ENCODE assay signal across 20 cellular contexts in the genomic region with DNA sequence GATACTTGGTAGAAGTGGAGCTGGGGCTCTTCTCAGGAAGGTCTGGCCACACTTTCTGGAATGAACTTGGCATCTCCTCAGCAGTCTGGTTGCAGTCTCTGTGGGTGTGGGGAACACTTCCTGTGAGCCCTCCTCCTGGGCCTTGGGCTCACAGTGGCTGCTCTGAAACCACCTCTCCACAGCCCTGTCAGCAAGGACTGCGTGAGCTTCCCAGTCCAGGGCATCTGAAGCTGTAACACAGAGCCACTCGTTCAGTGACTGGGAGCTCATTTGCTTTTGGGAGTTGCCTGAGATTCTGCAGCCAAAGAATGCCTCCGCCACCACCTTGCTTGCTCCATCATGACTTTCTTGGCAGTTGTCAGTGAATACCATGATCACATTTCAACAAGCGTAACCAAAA. TPM values are rescaled to one million over a fixed set of nuclear protein-coding genes. Genes with fewer than 3 reads are reported as not detected.
A peak's percentile ranks its signal among the peaks of the same experiment; 100 is the strongest.
DNase-seq lines count a peak whose midpoint lies in the region; ATAC-seq, FAIRE-seq and TF ChIP-seq lines count a peak whose summit lies in the region.
"Had no signal": no experiment of that assay in that cellular context is flagged by ENCODE, and none has a peak within 500 bp of the region (broad histone marks: within the 10 kb centered on the region; RNA-seq: fewer than 3 reads in every experiment).

No MANE protein-coding gene starts in this region.

- no peak for ATAC-seq in T-helper 17 cell
- no peak for ATAC-seq in GM21515 (IDR thresholded peaks at IDR 0.05; ENCODE audit: unreplicated experiment)

- no peak overlapping the region for H3K4me3 Mint-ChIP-seq in T-helper 17 cell
- H3K4me3 Mint-ChIP-seq: activated CD4-positive, alpha-beta memory T cell treated with anti-CD3 and anti-CD28 coated beads, Interleukin-2, amount 10 ng/mL, durations not matched to agents 7 days and 5 days; CD4-positive, alpha-beta T cell; immature natural killer cell had no signal

- no peaks in the 10 kb centered on the region for H3K79me2 ChIP-seq in GM23248 (ENCODE audit: insufficient read depth)

- H4K20me1 ChIP-seq in GM23248 (ENCODE audit: insufficient read depth), result no peaks in the 10 kb centered on the region

- TF ChIP-seq CTCF in esophagus squamous epithelium (IDR thresholded peaks at IDR 0.05), result no peak

- H3K27ac Mint-ChIP-seq in T-helper 17 cell, result peak overlapping the region; percentile 56
- H3K27ac Mint-ChIP-seq: activated CD4-positive, alpha-beta memory T cell treated with anti-CD3 and anti-CD28 coated beads, Interleukin-2, amount 10 ng/mL, durations not matched to agents 7 days and 5 days; CD4-positive, alpha-beta T cell had no signal

- FAIRE-seq in small intestine (lab: Jason Lieb, UNC), result no peak
- FAIRE-seq: GM12892 had no signal

- WGBS in GM23248 (ENCODE audit: low coverage in 1 of 2, low lambda C conversion rate in 2 of 2, missing lambda C conversion rate in 2 of 2), 2 experiments, result 29 to 32% methylated on average over 4 of the region's 4 CpGs
- WGBS in esophagus squamous epithelium, 2 donors, result 17 to 50% methylated on average over 1 to 4 of the region's 4 CpGs
- WGBS in small intestine, 3 donors, result 92 to 98% (median 95%) methylated on average over 4 of the region's 4 CpGs

- H2AFZ ChIP-seq in GM23248, result peak overlapping the region; percentile 26

- peaks cover 37% of the 10 kb centered on the region for H3K4me1 ChIP-seq in GM23248 (ENCODE audit: insufficient read depth)
- peaks cover 0 to 38% (median 2%) of the 10 kb centered on the region in 3 donors for H3K4me1 ChIP-seq in esophagus squamous epithelium
- peaks cover 0 to 2% of the 10 kb centered on the region in 2 donors for H3K4me1 ChIP-seq in small intestine (ENCODE audit: control insufficient read depth in 2 of 2, insufficient read depth in 1 of 2, low read depth in 1 of 2, low read length in 1 of 2)
- H3K4me1 ChIP-seq: spleen had no signal

- H3K36me3 ChIP-seq in GM23248 (ENCODE audit: low read depth) (no peaks in the 10 kb centered on the region), esophagus squamous epithelium (peaks cover 0 to 66% (median 0%) of the 10 kb centered on the region in 3 donors), small intestine (ENCODE audit: control insufficient read depth in 2 of 2, insufficient read depth in 2 of 2, low read length in 2 of 2) (peaks cover 0 to 8% of the 10 kb centered on the region in 2 donors)
- H3K36me3 ChIP-seq: HAP-1 had no signal

- H3K27me3 ChIP-seq in GM23248 (replicated peaks; ENCODE audit: insufficient read depth) (no peaks in the 10 kb centered on the region), esophagus squamous epithelium (no peaks in the 10 kb centered on the region), small intestine (ENCODE audit: control insufficient read depth in 2 of 2, insufficient read depth in 2 of 2, low read length in 2 of 2) (no peaks in the 10 kb centered on the region)
- H3K27me3 ChIP-seq: gastroesophageal sphincter, spleen had no signal

- DNase-seq in GM23248, result peak; percentile 71
- no peak for DNase-seq in T-helper 17 cell
- DNase-seq in esophagus squamous epithelium (lab: John Stamatoyannopoulos, UW), result no peak
- DNase-seq in cardiac septum (ENCODE audit: low spot score), result no peak
- no peak for DNase-seq in small intestine
- no peak for DNase-seq in NCI-H2227 treated with DMSO at 0.1 percent for 48 hours (lab: John Stamatoyannopoulos, UW)
- DNase-seq: activated CD4-positive, alpha-beta memory T cell treated with anti-CD3 and anti-CD28 coated beads, Interleukin-2, amount 10 ng/mL, durations not matched to agents 7 days and 5 days; activated effector memory CD4-positive, alpha-beta T cell treated with Interleukin-2 at 50 U/mL for 16 hours; aorta; CD4-positive, alpha-beta T cell; immature natural killer cell; mesendoderm; NCI-H146; NCI-H510A treated with DMSO at 0.1 percent for 48 hours; spleen had no signal

- intact Hi-C loops in esophagus squamous epithelium (cut with DNase I) (no loop called here), cardiac septum (cut with DNase I) (no loop called here)

- H3K9me3 ChIP-seq in GM23248 (ENCODE audit: low read depth) (no peaks in the 10 kb centered on the region), T-helper 17 cell (ENCODE audit: control insufficient read depth, low read length, poor library complexity, severe bottlenecking) (no peaks in the 10 kb centered on the region), esophagus squamous epithelium (no peaks in the 10 kb centered on the region), small intestine (ENCODE audit: control insufficient read depth, low read depth) (no peaks in the 10 kb centered on the region)
- H3K9me3 ChIP-seq: gastroesophageal sphincter, HAP-1, spleen had no signal

- no peaks in the 10 kb centered on the region for H3K27me3 Mint-ChIP-seq in T-helper 17 cell
- H3K27me3 Mint-ChIP-seq: activated CD4-positive, alpha-beta memory T cell treated with anti-CD3 and anti-CD28 coated beads, Interleukin-2, amount 10 ng/mL, durations not matched to agents 7 days and 5 days; CD4-positive, alpha-beta T cell had no signal

- H3F3A ChIP-seq in GM23248 (ENCODE audit: insufficient read depth), result peaks cover 35% of the 10 kb centered on the region

- H3K9ac ChIP-seq in GM23248, result peak overlapping the region; percentile 42

- H3K4me3 ChIP-seq in GM23248, result peak overlapping the region; percentile 20
- no peak overlapping the region for H3K4me3 ChIP-seq in esophagus squamous epithelium
- no peak overlapping the region for H3K4me3 ChIP-seq in skin epidermis
- no peak overlapping the region for H3K4me3 ChIP-seq in small intestine (ENCODE audit: low read depth in 1 of 2, low read length in 2 of 2)
- H3K4me3 ChIP-seq: gastroesophageal sphincter, HAP-1, spleen had no signal

- in situ Hi-C loops in GM23248 (cut with MboI), result no loop called here

- peaks cover 9% of the 10 kb centered on the region for H3K4me1 Mint-ChIP-seq in T-helper 17 cell
- H3K4me1 Mint-ChIP-seq: immature natural killer cell had no signal

- no peak for TF ChIP-seq POLR2A in esophagus squamous epithelium (IDR thresholded peaks at IDR 0.05)

- peak overlapping the region; percentile 75 for H3K4me2 ChIP-seq in GM23248 (ENCODE audit: unreplicated experiment)

- no peaks in the 10 kb centered on the region for H3K9me2 ChIP-seq in GM23248 (ENCODE audit: insufficient read depth)

- H3K36me3 Mint-ChIP-seq in T-helper 17 cell (ENCODE audit: low read depth), result peaks cover 7% of the 10 kb centered on the region

- H3K27ac ChIP-seq in GM23248 (peak overlapping the region; percentile 86), esophagus squamous epithelium (peak overlapping the region; percentile 49 to 84 (median 78)), skin epidermis (peak overlapping the region in 16 of 21 experiments; percentile 10 to 78 (median 48)), small intestine (ENCODE audit: low read depth in 1 of 2, low read length in 1 of 2) (peak overlapping the region in 1 of 2 donors; percentile 8)
- H3K27ac ChIP-seq: spleen had no signal

RNA-seq across cellular contexts. Expression of a gene that starts 60.0 kb away (rescaled TPM):
- 12.9 and 21.4 TPM in 2 replicates for total RNA-seq in GM23248 (2014; rRNA removed; shearing (Covaris generic))
- 12.7 and 13.2 TPM in 2 replicates for polyA plus RNA-seq in GM23248 (2016; fragmentation: Nextera tagmentation; extraction: Ambion mirVana)
- 10 to 100 TPM; 31.1 to 32.0 TPM for total RNA-seq in T-helper 17 cell
- total RNA-seq in esophagus squamous epithelium, result 10 to 100 TPM; 20.3 to 25.7 (median 25.1) TPM
- total RNA-seq in cardiac septum, result 28.4 TPM
- polyA plus RNA-seq in small intestine, result 10 to 100 TPM; 13.2 to 23.5 (median 14.9) TPM
